Comparison of ENCODE assay signal across 1 cellular context in genomic region chr20:8250539-8251200, GRCh38.
A peak's percentile ranks its signal among the peaks of the same experiment; 100 is the strongest.
TF ChIP-seq lines count a peak whose summit lies in the region.

No MANE protein-coding gene starts in this region.

TF ChIP-seq in HepG2, 621 proteins besides CTCF, POLR2A, EP300 and RAD21 (continued from another document and continues in another):
- TF ChIP-seq CREB3 (CRISPR knock-in tag; IDR thresholded peaks at IDR 0.05) (no peak), DZIP1 (CRISPR knock-in tag; IDR thresholded peaks at IDR 0.05) (no peak), FOXK1 (CRISPR knock-in tag; IDR thresholded peaks at IDR 0.05; ENCODE audit: borderline replicate concordance, low read depth) (peak; percentile 98), ZNF598 (CRISPR knock-in tag; IDR thresholded peaks at IDR 0.05; ENCODE audit: borderline replicate concordance) (no peak), ZNF124 (CRISPR knock-in tag; IDR thresholded peaks at IDR 0.05) (peak; percentile 85; the same call in 1 of the 2 replicates), TAF15 (IDR thresholded peaks at IDR 0.05; ENCODE audit: low read depth, low read length, poor library complexity, severe bottlenecking) (no peak), NCOR1 (IDR thresholded peaks at IDR 0.05; ENCODE audit: borderline replicate concordance, low read length) (peak; percentile 100), TCF12 (IDR thresholded peaks at IDR 0.05) (no peak), TCF12 (CRISPR knock-in tag; IDR thresholded peaks at IDR 0.05) (peak; percentile 96), RNF219 (CRISPR knock-in tag; IDR thresholded peaks at IDR 0.05) (0 out of 2 replicates have a peak, but pooled peaks have one; percentile 75), FOSL2 (CRISPR knock-in tag; IDR thresholded peaks at IDR 0.05) (peak; percentile 93), ZNF768 (CRISPR knock-in tag; IDR thresholded peaks at IDR 0.05) (no peak), NFE2L1 (CRISPR knock-in tag; IDR thresholded peaks at IDR 0.05; ENCODE audit: borderline replicate concordance) (no peak), CBX1 (IDR thresholded peaks at IDR 0.05; ENCODE audit: low read depth) (no peak), ZKSCAN8 (CRISPR knock-in tag; IDR thresholded peaks at IDR 0.05; ENCODE audit: borderline replicate concordance) (peak; percentile 90), CBX2 (IDR thresholded peaks at IDR 0.05; ENCODE audit: low read depth, low read length) (no peak), CBX2 (CRISPR knock-in tag; IDR thresholded peaks at IDR 0.05; ENCODE audit: low read depth) (no peak), NR2F1 (CRISPR knock-in tag; IDR thresholded peaks at IDR 0.05) (peak; percentile 95 to 100), CCDC6 (CRISPR knock-in tag; IDR thresholded peaks at IDR 0.05) (no peak), ZNF224 (CRISPR knock-in tag; IDR thresholded peaks at IDR 0.05) (no peak), ZNF205 (CRISPR knock-in tag; IDR thresholded peaks at IDR 0.05) (peak; percentile 61; the same call in 1 of the 2 replicates), ZNF441 (CRISPR knock-in tag; IDR thresholded peaks at IDR 0.05; ENCODE audit: borderline replicate concordance) (no peak), CEBPG (CRISPR knock-in tag; IDR thresholded peaks at IDR 0.05) (peak; percentile 66), ZNF841 (CRISPR knock-in tag; IDR thresholded peaks at IDR 0.05; ENCODE audit: borderline replicate concordance) (no peak), TBP (CRISPR knock-in tag; IDR thresholded peaks at IDR 0.05) (no peak), TCF7L2 (IDR thresholded peaks at IDR 0.05; ENCODE audit: low read depth, low read length) (peak; percentile 96), SMARCE1 (IDR thresholded peaks at IDR 0.05; ENCODE audit: borderline replicate concordance) (no peak), ZNF253 (CRISPR knock-in tag; IDR thresholded peaks at IDR 0.05; ENCODE audit: borderline replicate concordance) (no peak), ZFP1 (CRISPR knock-in tag; IDR thresholded peaks at IDR 0.05) (0 out of 2 replicates have a peak, but pooled peaks have one; percentile 28), DNMT1 (CRISPR knock-in tag; IDR thresholded peaks at IDR 0.05) (no peak), HINFP (CRISPR knock-in tag; IDR thresholded peaks at IDR 0.05; ENCODE audit: low read depth) (peak; percentile 68; the same call in 1 of the 2 replicates), ZNF367 (CRISPR knock-in tag; IDR thresholded peaks at IDR 0.05; ENCODE audit: borderline replicate concordance) (no peak), NR2C2 (CRISPR knock-in tag; IDR thresholded peaks at IDR 0.05; ENCODE audit: borderline replicate concordance) (peak; percentile 88), ADNP (CRISPR knock-in tag; IDR thresholded peaks at IDR 0.05) (no peak), SNAI1 (CRISPR knock-in tag; IDR thresholded peaks at IDR 0.05; ENCODE audit: borderline replicate concordance) (0 out of 2 replicates have a peak, but pooled peaks have one; percentile 63), ATRX (CRISPR knock-in tag; IDR thresholded peaks at IDR 0.05; ENCODE audit: borderline replicate concordance) (no peak), NFAT5 (CRISPR knock-in tag; IDR thresholded peaks at IDR 0.05) (no peak), SMAD9 (CRISPR knock-in tag; IDR thresholded peaks at IDR 0.05) (no peak), HIVEP1 (CRISPR knock-in tag; IDR thresholded peaks at IDR 0.05) (no peak), TFAP4 (IDR thresholded peaks at IDR 0.05; ENCODE audit: borderline replicate concordance, low read depth) (peak; percentile 65), TBL1XR1 (IDR thresholded peaks at IDR 0.05; ENCODE audit: borderline replicate concordance, low read length, partially characterized antibody) (peak; percentile 99), ZNF331 (CRISPR knock-in tag; IDR thresholded peaks at IDR 0.05) (peak; percentile 83), HMGXB3 (CRISPR knock-in tag; IDR thresholded peaks at IDR 0.05; ENCODE audit: borderline replicate concordance) (peak; percentile 79), IRX3 (CRISPR knock-in tag; IDR thresholded peaks at IDR 0.05; ENCODE audit: borderline replicate concordance, low read depth) (no peak)
